Comparison of ENCODE assay signal across 20 cellular contexts in genomic region chr1:20371411-20371810, GRCh38.
DNase-seq lines count a peak whose midpoint lies in the region; ATAC-seq and TF ChIP-seq lines count a peak whose summit lies in the region.
"Had no signal": no experiment of that assay in that cellular context is flagged by ENCODE, and none has a peak within 500 bp of the region (broad histone marks: within the 10 kb centered on the region; RNA-seq: fewer than 3 reads in every experiment).

No MANE protein-coding gene starts in this region.

- H3K4me3 ChIP-seq in SK-N-SH (ENCODE audit: low read depth in 2 of 2, low read length in 1 of 2) (no peak overlapping the region), fibroblast of lung (replicated peaks in 1 of 4; ENCODE audit: control extremely low read depth in 1 of 4, insufficient read depth in 1 of 4, low read depth in 3 of 4, low read length in 4 of 4) (no peak overlapping the region), BE2C (ENCODE audit: low read depth, low read length) (no peak overlapping the region), ovary (no peak overlapping the region)
- H3K4me3 ChIP-seq: esophagus muscularis mucosa, left lung, PC-9, upper lobe of right lung had no signal

- 56% methylated on average over 4 of the region's 6 CpGs for WGBS in SK-N-SH (ENCODE audit: low lambda C conversion rate)
- WGBS in ovary, 3 donors = 20 to 33% (median 24%) methylated on average over 6 of the region's 6 CpGs

- H4K20me1 ChIP-seq in SK-N-SH (ENCODE audit: insufficient read depth) (no peaks in the 10 kb centered on the region), fibroblast of lung (ENCODE audit: control insufficient read depth, extremely low read depth, insufficient read depth, low read length) (no peaks in the 10 kb centered on the region)

- H3K9me2 ChIP-seq in SK-N-SH = no peaks in the 10 kb centered on the region

- H3K36me3 ChIP-seq in SK-N-SH (replicated peaks in 1 of 2; ENCODE audit: control insufficient read depth in 1 of 2, insufficient read depth in 2 of 2, low read length in 1 of 2) (no peaks in the 10 kb centered on the region), fibroblast of lung (ENCODE audit: control insufficient read depth, insufficient read depth, low read length) (no peaks in the 10 kb centered on the region), BE2C (no peaks in the 10 kb centered on the region), ovary (no peaks in the 10 kb centered on the region)
- H3K36me3 ChIP-seq: esophagus muscularis mucosa, left lung, upper lobe of right lung had no signal

- POLR2A ChIA-PET in SK-N-SH (lab: Yijun Ruan, JAX) = no interaction called here

- DNase-seq in SK-N-SH (no peak), RPMI7951 (ENCODE audit: low read depth) (peak; percentile 53), fibroblast of lung (ENCODE audit: low read depth in 2 of 2) (peak; percentile 27 to 41), posterior vena cava (ENCODE audit: low spot score) (peak; percentile 41), medulla oblongata (ENCODE audit: extremely low spot score) (no peak), BE2C (no peak), ovary (no peak)
- DNase-seq: activated CD4-positive, alpha-beta T cell treated with anti-CD3 and anti-CD28 coated beads, Interleukin-2, amount 10 ng/mL, durations not matched to agents 24 days and 14 days; activated T-cell treated with anti-CD3 and anti-CD28 coated beads, Interleukin-2, amount 50 U/mL, for 4 hours; CD4-positive, alpha-beta T cell; hippocampal formation; natural killer cell; NCI-H446 treated with DMSO at 0.1 percent for 48 hours; PC-9; stimulated activated naive CD4-positive, alpha-beta T cell; upper lobe of right lung had no signal

- no peak for TF ChIP-seq EP300 in SK-N-SH (IDR thresholded peaks at IDR 0.05; ENCODE audit: borderline replicate concordance in 1 of 2, low read depth in 1 of 2, low read length in 1 of 2)
- TF ChIP-seq EP300 in ovary (IDR thresholded peaks at IDR 0.05) = no peak

- H3K79me2 ChIP-seq in SK-N-SH (ENCODE audit: insufficient read depth) = no peaks in the 10 kb centered on the region
- H3K79me2 ChIP-seq in fibroblast of lung (ENCODE audit: control insufficient read depth, insufficient read depth, low read length) = no peaks in the 10 kb centered on the region

- TF ChIP-seq POLR2A in ovary (IDR thresholded peaks at IDR 0.05) = no peak

- H3K4me2 ChIP-seq in SK-N-SH (no peak overlapping the region), fibroblast of lung (ENCODE audit: extremely low read depth, insufficient read depth, low read length) (no peak overlapping the region)
- H3K4me2 ChIP-seq: PC-9 had no signal

- H3K4me1 ChIP-seq in SK-N-SH (ENCODE audit: control insufficient read depth in 1 of 2, insufficient read depth in 2 of 2, low read depth in 1 of 2, low read length in 1 of 2) (peaks cover 0 to 4% of the 10 kb centered on the region in 2 experiments; a peak in 2 of 4 replicates), fibroblast of lung (ENCODE audit: control insufficient read depth, extremely low read depth, insufficient read depth, low read length) (peaks cover 2% of the 10 kb centered on the region), BE2C (peaks cover 3% of the 10 kb centered on the region; the same call in 1 of the 2 replicates), ovary (ENCODE audit: insufficient read depth) (peaks cover 2% of the 10 kb centered on the region)
- H3K4me1 ChIP-seq: upper lobe of right lung had no signal

- H3K9me3 ChIP-seq in SK-N-SH (no peaks in the 10 kb centered on the region), fibroblast of lung (ENCODE audit: control insufficient read depth, insufficient read depth, low read depth, low read length) (no peaks in the 10 kb centered on the region), BE2C (no peaks in the 10 kb centered on the region), ovary (no peaks in the 10 kb centered on the region)
- H3K9me3 ChIP-seq: esophagus muscularis mucosa, left lung, upper lobe of right lung had no signal

- H3F3A ChIP-seq in SK-N-SH (replicated peaks; ENCODE audit: insufficient read depth) = no peaks in the 10 kb centered on the region

- H3K9ac ChIP-seq in SK-N-SH = no peak overlapping the region
- no peak overlapping the region for H3K9ac ChIP-seq in fibroblast of lung (ENCODE audit: insufficient read depth, low read length)

- no peak for TF ChIP-seq RAD21 in SK-N-SH (IDR thresholded peaks at IDR 0.05; ENCODE audit: low read length)

- no peak overlapping the region for H2AFZ ChIP-seq in SK-N-SH (ENCODE audit: low read depth)
- H2AFZ ChIP-seq in fibroblast of lung (ENCODE audit: low read length) = no peak overlapping the region
- H2AFZ ChIP-seq: PC-9 had no signal

- CTCF ChIA-PET in SK-N-SH (lab: Yijun Ruan, JAX) = interaction anchor here (1.1 to 15.7 kb wide), 8 partner anchors 8 to 158 kb away, joined by 3 to 148 read pairs (median 17); partner anchors contain the start of gene CAMK2N1

- no peak for TF ChIP-seq CTCF in SK-N-SH (IDR thresholded peaks at IDR 0.05)
- no peak for TF ChIP-seq CTCF in fibroblast of lung (conservative IDR thresholded peaks at IDR 0.05 in 1 of 2, IDR thresholded peaks at IDR 0.05 in 1 of 2; ENCODE audit: low read depth in 1 of 2, low read length in 2 of 2)
- no peak for TF ChIP-seq CTCF in BE2C (IDR thresholded peaks at IDR 0.05; ENCODE audit: low read depth, low read length)
- no peak for TF ChIP-seq CTCF in ovary (IDR thresholded peaks at IDR 0.05)

- ATAC-seq in SK-N-SH treated with all-trans-retinoic acid at 6 μM for 48 hours = no peak
- ATAC-seq: activated T-cell treated with anti-CD3 and anti-CD28 coated beads, Interleukin-2, amount 50 U/mL, for 4 hours; left lung; natural killer cell; upper lobe of right lung had no signal

- H3K27me3 ChIP-seq in SK-N-SH (ENCODE audit: insufficient read depth) (peaks cover 16% of the 10 kb centered on the region), fibroblast of lung (ENCODE audit: control insufficient read depth, insufficient read depth, low read length) (peaks cover 36% of the 10 kb centered on the region), BE2C (peaks cover 7% of the 10 kb centered on the region), ovary (no peaks in the 10 kb centered on the region)

- intact Hi-C loops in posterior vena cava (cut with DNase I) = loop anchor here in 1 of 2 donors (10.0 kb wide), 1 partner anchor 123 kb away; no protein-coding TSS in a partner anchor
- intact Hi-C loops in ovary (cut with DNase I) = loop anchor here in 1 of 4 donors (10.0 kb wide), 1 partner anchor 123 kb away; no protein-coding TSS in a partner anchor

- H3K27ac ChIP-seq in SK-N-SH (ENCODE audit: low read depth in 2 of 2, low read length in 1 of 2) (no peak overlapping the region), fibroblast of lung (ENCODE audit: insufficient read depth, low read length) (no peak overlapping the region), ovary (no peak overlapping the region)
- H3K27ac ChIP-seq: 22Rv1, esophagus muscularis mucosa, left lung, PC-9, upper lobe of right lung had no signal

TF ChIP-seq in SK-N-SH, 30 proteins besides CTCF, POLR2A, EP300 and RAD21:
- TF ChIP-seq, protein P1, sequence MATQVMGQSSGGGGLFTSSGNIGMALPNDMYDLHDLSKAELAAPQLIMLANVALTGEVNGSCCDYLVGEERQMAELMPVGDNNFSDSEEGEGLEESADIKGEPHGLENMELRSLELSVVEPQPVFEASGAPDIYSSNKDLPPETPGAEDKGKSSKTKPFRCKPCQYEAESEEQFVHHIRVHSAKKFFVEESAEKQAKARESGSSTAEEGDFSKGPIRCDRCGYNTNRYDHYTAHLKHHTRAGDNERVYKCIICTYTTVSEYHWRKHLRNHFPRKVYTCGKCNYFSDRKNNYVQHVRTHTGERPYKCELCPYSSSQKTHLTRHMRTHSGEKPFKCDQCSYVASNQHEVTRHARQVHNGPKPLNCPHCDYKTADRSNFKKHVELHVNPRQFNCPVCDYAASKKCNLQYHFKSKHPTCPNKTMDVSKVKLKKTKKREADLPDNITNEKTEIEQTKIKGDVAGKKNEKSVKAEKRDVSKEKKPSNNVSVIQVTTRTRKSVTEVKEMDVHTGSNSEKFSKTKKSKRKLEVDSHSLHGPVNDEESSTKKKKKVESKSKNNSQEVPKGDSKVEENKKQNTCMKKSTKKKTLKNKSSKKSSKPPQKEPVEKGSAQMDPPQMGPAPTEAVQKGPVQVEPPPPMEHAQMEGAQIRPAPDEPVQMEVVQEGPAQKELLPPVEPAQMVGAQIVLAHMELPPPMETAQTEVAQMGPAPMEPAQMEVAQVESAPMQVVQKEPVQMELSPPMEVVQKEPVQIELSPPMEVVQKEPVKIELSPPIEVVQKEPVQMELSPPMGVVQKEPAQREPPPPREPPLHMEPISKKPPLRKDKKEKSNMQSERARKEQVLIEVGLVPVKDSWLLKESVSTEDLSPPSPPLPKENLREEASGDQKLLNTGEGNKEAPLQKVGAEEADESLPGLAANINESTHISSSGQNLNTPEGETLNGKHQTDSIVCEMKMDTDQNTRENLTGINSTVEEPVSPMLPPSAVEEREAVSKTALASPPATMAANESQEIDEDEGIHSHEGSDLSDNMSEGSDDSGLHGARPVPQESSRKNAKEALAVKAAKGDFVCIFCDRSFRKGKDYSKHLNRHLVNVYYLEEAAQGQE (IDR thresholded peaks at IDR 0.05; ENCODE audit: low read depth, low read length) = peak; percentile 94
- no peak for TF ChIP-seq ELF1 (IDR thresholded peaks at IDR 0.05)

TF ChIP-seq in SK-N-SH treated with all-trans-retinoic acid at 6 μM for 48 hours, 23 proteins besides CTCF, POLR2A, EP300 and RAD21 (continues in another document):
- TF ChIP-seq, protein P2, sequence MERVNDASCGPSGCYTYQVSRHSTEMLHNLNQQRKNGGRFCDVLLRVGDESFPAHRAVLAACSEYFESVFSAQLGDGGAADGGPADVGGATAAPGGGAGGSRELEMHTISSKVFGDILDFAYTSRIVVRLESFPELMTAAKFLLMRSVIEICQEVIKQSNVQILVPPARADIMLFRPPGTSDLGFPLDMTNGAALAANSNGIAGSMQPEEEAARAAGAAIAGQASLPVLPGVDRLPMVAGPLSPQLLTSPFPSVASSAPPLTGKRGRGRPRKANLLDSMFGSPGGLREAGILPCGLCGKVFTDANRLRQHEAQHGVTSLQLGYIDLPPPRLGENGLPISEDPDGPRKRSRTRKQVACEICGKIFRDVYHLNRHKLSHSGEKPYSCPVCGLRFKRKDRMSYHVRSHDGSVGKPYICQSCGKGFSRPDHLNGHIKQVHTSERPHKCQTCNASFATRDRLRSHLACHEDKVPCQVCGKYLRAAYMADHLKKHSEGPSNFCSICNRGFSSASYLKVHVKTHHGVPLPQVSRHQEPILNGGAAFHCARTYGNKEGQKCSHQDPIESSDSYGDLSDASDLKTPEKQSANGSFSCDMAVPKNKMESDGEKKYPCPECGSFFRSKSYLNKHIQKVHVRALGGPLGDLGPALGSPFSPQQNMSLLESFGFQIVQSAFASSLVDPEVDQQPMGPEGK (CRISPR knock-in tag; IDR thresholded peaks at IDR 0.05; ENCODE audit: borderline replicate concordance) = no peak
- no peak for TF ChIP-seq BACH2 (CRISPR knock-in tag; IDR thresholded peaks at IDR 0.05; ENCODE audit: borderline replicate concordance)

Comparison
In these comparisons a context has a peak if more than half of its experiments do, and no peak if none do; other contexts are left out.
1. DNase-seq: peak in RPMI7951 (single experiment), fibroblast of lung (2 of 2) and posterior vena cava (single experiment); none in SK-N-SH (single experiment), medulla oblongata (single experiment), BE2C (single experiment) and ovary (0 of 5).